Comparison of ENCODE assay signal across 8 cellular contexts in the genomic region with DNA sequence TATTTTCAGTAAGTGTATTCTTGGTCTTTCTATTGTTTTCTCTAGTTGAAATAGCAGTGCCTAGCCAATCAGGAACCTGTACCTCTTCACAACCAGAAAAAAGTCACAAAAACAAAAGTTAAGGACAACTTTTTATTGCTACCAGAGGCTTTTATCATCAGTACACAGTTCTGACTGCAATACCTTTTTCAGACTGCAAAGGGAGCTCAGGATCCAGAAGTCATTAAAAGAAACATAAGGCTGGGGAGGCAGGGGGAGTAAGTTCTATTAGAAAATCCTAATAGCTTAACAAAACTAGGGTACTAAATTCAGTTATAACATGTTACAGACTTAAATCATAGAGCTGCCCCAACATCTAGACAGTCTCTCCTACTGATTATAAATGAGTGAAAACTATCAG. TPM values are rescaled to one million over a fixed set of nuclear protein-coding genes. Genes with fewer than 3 reads are reported as not detected.
DNase-seq lines count a peak whose midpoint lies in the region; ATAC-seq and TF ChIP-seq lines count a peak whose summit lies in the region.

No MANE protein-coding gene starts in this region.

- no peaks in the 10 kb centered on the region for H3K27me3 ChIP-seq in cardiac muscle cell
- no peaks in the 10 kb centered on the region for H3K27me3 ChIP-seq in gastroesophageal sphincter

- H3K4me3 ChIP-seq in cardiac muscle cell (no peak overlapping the region), gastroesophageal sphincter (no peak overlapping the region)

- H3K9me3 ChIP-seq in cardiac muscle cell (ENCODE audit: low read depth) (no peaks in the 10 kb centered on the region), gastroesophageal sphincter (no peaks in the 10 kb centered on the region)

- H3K27ac ChIP-seq in cardiac muscle cell, result no peak overlapping the region
- peak overlapping the region in 1 of 4 donors; percentile 4 for H3K27ac ChIP-seq in gastroesophageal sphincter

- ATAC-seq in left ventricle myocardium superior (no peak), SK-N-SH treated with all-trans-retinoic acid at 6 μM for 48 hours (peak; percentile 51; the same call in 2 of the 3 replicates), gastroesophageal sphincter (no peak)

- TF ChIP-seq CTCF in cardiac muscle cell (IDR thresholded peaks at IDR 0.05; ENCODE audit: low read depth, low read length) (peak; percentile 39), gastroesophageal sphincter (IDR thresholded peaks at IDR 0.05) (peak; percentile 10 to 42 (median 34))

- TF ChIP-seq POLR2A in gastroesophageal sphincter (IDR thresholded peaks at IDR 0.05), result no peak

- H3K36me3 ChIP-seq in cardiac muscle cell (peaks cover 25% of the 10 kb centered on the region), gastroesophageal sphincter (peaks cover 2 to 60% of the 10 kb centered on the region in 2 donors)

- intact Hi-C loops in left ventricle myocardium superior (cut with micrococcal nuclease), result no loop called here
- intact Hi-C loops in posterior cingulate gyrus (cut with DNase I), result loop anchor here (10.0 kb wide), 3 partner anchors 92 to 612 kb away; a partner anchor contains a TSS

- no peak for TF ChIP-seq EP300 in gastroesophageal sphincter (IDR thresholded peaks at IDR 0.05)

- DNase-seq in cardiac muscle cell (ENCODE audit: low read depth in 1 of 2, low spot score in 1 of 2) (peak in 1 of 2 donors; percentile 38), left ventricle myocardium superior (no peak), iPS-NIHi11 (ENCODE audit: low spot score) (no peak), NCI-H2171 treated with DMSO at 0.1 percent for 48 hours (lab: John Stamatoyannopoulos, UW) (no peak), posterior cingulate gyrus (no peak), NCI-H2171 (lab: John Stamatoyannopoulos, UW) (no peak)

- H3K4me1 ChIP-seq in cardiac muscle cell (ENCODE audit: low read depth), result peaks cover 14% of the 10 kb centered on the region
- H3K4me1 ChIP-seq in gastroesophageal sphincter, result peaks cover 0 to 18% (median 4%) of the 10 kb centered on the region in 3 donors

TF ChIP-seq in SK-N-SH treated with all-trans-retinoic acid at 6 μM for 48 hours, 23 proteins besides CTCF, POLR2A, EP300 and RAD21:
- TF ChIP-seq, protein P1, sequence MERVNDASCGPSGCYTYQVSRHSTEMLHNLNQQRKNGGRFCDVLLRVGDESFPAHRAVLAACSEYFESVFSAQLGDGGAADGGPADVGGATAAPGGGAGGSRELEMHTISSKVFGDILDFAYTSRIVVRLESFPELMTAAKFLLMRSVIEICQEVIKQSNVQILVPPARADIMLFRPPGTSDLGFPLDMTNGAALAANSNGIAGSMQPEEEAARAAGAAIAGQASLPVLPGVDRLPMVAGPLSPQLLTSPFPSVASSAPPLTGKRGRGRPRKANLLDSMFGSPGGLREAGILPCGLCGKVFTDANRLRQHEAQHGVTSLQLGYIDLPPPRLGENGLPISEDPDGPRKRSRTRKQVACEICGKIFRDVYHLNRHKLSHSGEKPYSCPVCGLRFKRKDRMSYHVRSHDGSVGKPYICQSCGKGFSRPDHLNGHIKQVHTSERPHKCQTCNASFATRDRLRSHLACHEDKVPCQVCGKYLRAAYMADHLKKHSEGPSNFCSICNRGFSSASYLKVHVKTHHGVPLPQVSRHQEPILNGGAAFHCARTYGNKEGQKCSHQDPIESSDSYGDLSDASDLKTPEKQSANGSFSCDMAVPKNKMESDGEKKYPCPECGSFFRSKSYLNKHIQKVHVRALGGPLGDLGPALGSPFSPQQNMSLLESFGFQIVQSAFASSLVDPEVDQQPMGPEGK (CRISPR knock-in tag; IDR thresholded peaks at IDR 0.05; ENCODE audit: borderline replicate concordance), result 0 out of 2 replicates have a peak, but pooled peaks have one; percentile 13
- TF ChIP-seq ESRRG (CRISPR knock-in tag; IDR thresholded peaks at IDR 0.05), result no peak
- TF ChIP-seq ZFP30 (CRISPR knock-in tag; IDR thresholded peaks at IDR 0.05), result no peak
- TF ChIP-seq, protein P2, sequence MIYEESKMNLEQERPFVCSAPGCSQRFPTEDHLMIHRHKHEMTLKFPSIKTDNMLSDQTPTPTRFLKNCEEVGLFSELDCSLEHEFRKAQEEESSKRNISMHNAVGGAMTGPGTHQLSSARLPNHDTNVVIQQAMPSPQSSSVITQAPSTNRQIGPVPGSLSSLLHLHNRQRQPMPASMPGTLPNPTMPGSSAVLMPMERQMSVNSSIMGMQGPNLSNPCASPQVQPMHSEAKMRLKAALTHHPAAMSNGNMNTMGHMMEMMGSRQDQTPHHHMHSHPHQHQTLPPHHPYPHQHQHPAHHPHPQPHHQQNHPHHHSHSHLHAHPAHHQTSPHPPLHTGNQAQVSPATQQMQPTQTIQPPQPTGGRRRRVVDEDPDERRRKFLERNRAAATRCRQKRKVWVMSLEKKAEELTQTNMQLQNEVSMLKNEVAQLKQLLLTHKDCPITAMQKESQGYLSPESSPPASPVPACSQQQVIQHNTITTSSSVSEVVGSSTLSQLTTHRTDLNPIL (CRISPR knock-in tag; IDR thresholded peaks at IDR 0.05; ENCODE audit: low read depth), result no peak
TF ChIP-seq in SK-N-SH treated with all-trans-retinoic acid at 6 μM for 48 hours: peak in this region for 1.

RNA-seq across cellular contexts. Expression of a gene that starts 28.8 kb away (rescaled TPM):
- total RNA-seq in cardiac muscle cell (115 and 129 TPM in 2 replicates), left ventricle myocardium superior (294 TPM), gastroesophageal sphincter (100 to 1,000 TPM; 307 to 378 (median 358) TPM)
- polyA plus RNA-seq in cardiac muscle cell, result 140 and 182 TPM in 2 replicates
